In the genomic region with DNA sequence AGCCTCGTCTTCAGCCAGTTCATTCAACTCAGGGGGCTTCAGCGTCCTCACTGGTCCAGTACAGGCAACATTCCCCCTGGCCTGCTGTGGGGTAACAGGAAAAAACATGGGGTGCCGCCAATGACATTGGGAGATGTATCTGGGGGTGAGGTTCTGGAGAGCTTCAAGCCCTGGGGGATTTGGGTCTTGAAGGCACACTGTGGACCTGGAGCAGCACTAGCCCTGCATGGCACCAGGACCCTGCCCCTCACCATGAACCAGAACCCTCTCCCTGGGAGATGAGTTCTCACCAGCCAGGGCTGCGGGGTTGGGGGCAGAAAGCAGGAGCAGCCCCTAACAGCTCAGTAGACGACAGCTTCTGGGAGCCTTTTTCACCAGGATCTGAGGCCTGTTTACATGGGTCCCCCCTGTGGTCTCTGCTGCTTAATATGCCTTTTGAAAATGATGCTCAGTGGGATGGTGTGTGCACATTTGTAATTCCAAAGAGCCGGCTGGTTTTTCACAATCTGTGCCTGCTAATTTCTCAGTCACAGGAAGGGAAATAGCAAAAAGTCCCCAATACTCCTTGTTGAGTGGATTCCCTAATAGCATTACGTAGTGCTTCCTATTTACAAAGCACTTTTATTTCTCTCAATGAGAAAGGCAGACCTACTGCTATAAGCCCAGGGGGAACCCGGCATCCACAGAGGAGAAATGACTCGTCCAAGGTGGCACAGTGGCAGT, we compare ENCODE assay signal across 13 cellular contexts.
DNase-seq lines count a peak whose midpoint lies in the region; ATAC-seq and TF ChIP-seq lines count a peak whose summit lies in the region.
"Had no signal": no experiment of that assay in that cellular context is flagged by ENCODE, and none has a peak within 500 bp of the region (broad histone marks: within the 10 kb centered on the region; RNA-seq: fewer than 3 reads in every experiment).

No MANE protein-coding gene starts in this region.

- peak; percentile 20 for ATAC-seq in Right ventricle myocardium inferior
- ATAC-seq in aorta (ENCODE audit: low FRiP score) = peak; percentile 52
- no peak for ATAC-seq in GM18867 (IDR thresholded peaks at IDR 0.05; ENCODE audit: unreplicated experiment)
- ATAC-seq: activated CD4-positive, CD25-positive, alpha-beta regulatory T cell treated with anti-CD3 and anti-CD28 coated beads, Interleukin-2, amount 50 U/mL, for 24 hours; T-cell had no signal

- H3K9me2 ChIP-seq in hepatocyte (replicated peaks; ENCODE audit: insufficient read depth) = no peaks in the 10 kb centered on the region

- H3K4me2 ChIP-seq in hepatocyte (no peak overlapping the region), trophoblast cell (ENCODE audit: low read length) (no peak overlapping the region)

- H2AK5ac ChIP-seq in trophoblast cell (ENCODE audit: low read length) = peak overlapping the region; percentile 22

- H3K79me2 ChIP-seq in hepatocyte = no peaks in the 10 kb centered on the region
- no peaks in the 10 kb centered on the region for H3K79me2 ChIP-seq in trophoblast cell (ENCODE audit: control insufficient read depth, insufficient read depth, low read length, poor library complexity)

- no peak for TF ChIP-seq CTCF in hepatocyte (IDR thresholded peaks at IDR 0.05; ENCODE audit: poor library complexity)

- peaks cover 55% of the 10 kb centered on the region for H3K4me1 ChIP-seq in hepatocyte (ENCODE audit: insufficient read depth)
- peaks cover 3 to 5% of the 10 kb centered on the region in 2 experiments for H3K4me1 ChIP-seq in trophoblast cell (ENCODE audit: control insufficient read depth in 1 of 2, insufficient read depth in 2 of 2, low read length in 2 of 2)
- H3K4me1 ChIP-seq in aorta (ENCODE audit: control insufficient read depth in 1 of 2, insufficient read depth in 2 of 2, low read length in 2 of 2) = peaks cover 0 to 3% of the 10 kb centered on the region in 2 donors

- peak overlapping the region; percentile 77 for H3K27ac ChIP-seq in hepatocyte
- H3K27ac ChIP-seq in trophoblast cell (ENCODE audit: low read depth, low read length) = no peak overlapping the region
- no peak overlapping the region for H3K27ac ChIP-seq in aorta (ENCODE audit: low read depth in 1 of 2, low read length in 2 of 2)

- H4K8ac ChIP-seq in trophoblast cell (ENCODE audit: low read depth, low read length) = no peak overlapping the region

- no peaks in the 10 kb centered on the region for H3K79me1 ChIP-seq in trophoblast cell (ENCODE audit: low read length)

- H3K9ac ChIP-seq in trophoblast cell (ENCODE audit: low read length) = no peak overlapping the region

- no peaks in the 10 kb centered on the region for H3K9me3 ChIP-seq in hepatocyte (ENCODE audit: low read depth)
- no peaks in the 10 kb centered on the region for H3K9me3 ChIP-seq in trophoblast cell (ENCODE audit: insufficient read depth, low read depth, low read length)
- no peaks in the 10 kb centered on the region for H3K9me3 ChIP-seq in aorta (ENCODE audit: control insufficient read depth, low read length)

- H3K4me3 ChIP-seq in hepatocyte (no peak overlapping the region), trophoblast cell (ENCODE audit: low read depth, low read length) (no peak overlapping the region), aorta (ENCODE audit: low read length in 2 of 2) (no peak overlapping the region)

- H2AFZ ChIP-seq in hepatocyte = no peak overlapping the region
- no peak overlapping the region for H2AFZ ChIP-seq in trophoblast cell (ENCODE audit: insufficient read depth, low read length, poor library complexity)

- DNase-seq in Right ventricle myocardium inferior (ENCODE audit: missing footprints) (no peak), cardiac septum (ENCODE audit: low spot score) (no peak), hepatocyte (ENCODE audit: low spot score) (no peak), trophoblast cell (no peak), aorta (no peak), pons (ENCODE audit: low spot score) (no peak)
- no peak for DNase-seq in activated CD4-positive, CD25-positive, alpha-beta regulatory T cell treated with anti-CD3 and anti-CD28 coated beads, Interleukin-2, amount 50 U/mL, for 72 hours
- DNase-seq: CD4-positive, alpha-beta T cell; cortex of kidney; NCI-H187; T-cell had no signal

- H3K36me3 ChIP-seq in hepatocyte (replicated peaks; ENCODE audit: insufficient read depth, low read depth) (no peaks in the 10 kb centered on the region), trophoblast cell (ENCODE audit: control insufficient read depth in 1 of 2, insufficient read depth in 2 of 2, low read length in 2 of 2) (no peaks in the 10 kb centered on the region), aorta (ENCODE audit: control insufficient read depth in 1 of 2, insufficient read depth in 2 of 2, low read length in 1 of 2) (no peaks in the 10 kb centered on the region)

- H4K20me1 ChIP-seq in hepatocyte (ENCODE audit: insufficient read depth, poor library complexity, severe bottlenecking) = no peaks in the 10 kb centered on the region

- no peak overlapping the region for H2BK120ac ChIP-seq in trophoblast cell (ENCODE audit: insufficient read depth, low read length, poor library complexity)

- no peak overlapping the region for H3K4ac ChIP-seq in trophoblast cell (ENCODE audit: low read depth, low read length)

- H2BK5ac ChIP-seq in trophoblast cell (ENCODE audit: low read depth, low read length, poor library complexity) = no peak overlapping the region

- no peak overlapping the region for H3K18ac ChIP-seq in trophoblast cell (ENCODE audit: low read length)

- no peak overlapping the region for H3K14ac ChIP-seq in trophoblast cell (ENCODE audit: low read length)

- intact Hi-C loops in Right ventricle myocardium inferior (cut with DNase I) = no loop called here
- intact Hi-C loops in cardiac septum (cut with DNase I) = loop anchor here (10.0 kb wide), 3 partner anchors 92 to 212 kb away; no protein-coding TSS in a partner anchor
- intact Hi-C loops in aorta (cut with DNase I) = loop anchor here in 1 of 2 donors (5.0 to 10.0 kb wide), 2 partner anchors 101 to 238 kb away; no protein-coding TSS in a partner anchor

- no peak overlapping the region for H3K23ac ChIP-seq in trophoblast cell (ENCODE audit: low read length)

- no peak overlapping the region for H2BK12ac ChIP-seq in trophoblast cell (ENCODE audit: low read length)

- H3K27me3 ChIP-seq in hepatocyte (no peaks in the 10 kb centered on the region), trophoblast cell (ENCODE audit: insufficient read depth, low read length) (no peaks in the 10 kb centered on the region), aorta (ENCODE audit: control insufficient read depth in 1 of 2, insufficient read depth in 2 of 2, low read length in 1 of 2) (no peaks in the 10 kb centered on the region)

- WGBS in hepatocyte (ENCODE audit: low lambda C conversion rate, missing lambda C conversion rate) = 79% methylated on average over 9 of the region's 9 CpGs
- WGBS in trophoblast cell (ENCODE audit: extremely low coverage, insufficient coverage, insufficient read length) = no CpG with 5 or more reads among the region's 9 CpGs
- WGBS in aorta, 2 donors = 65 to 67% methylated on average over 9 of the region's 9 CpGs

- no peak overlapping the region for H4K12ac ChIP-seq in trophoblast cell (ENCODE audit: low read depth, low read length)

- peak overlapping the region; percentile 30 for H4K91ac ChIP-seq in trophoblast cell (ENCODE audit: low read depth, low read length)
